In the genomic region with DNA sequence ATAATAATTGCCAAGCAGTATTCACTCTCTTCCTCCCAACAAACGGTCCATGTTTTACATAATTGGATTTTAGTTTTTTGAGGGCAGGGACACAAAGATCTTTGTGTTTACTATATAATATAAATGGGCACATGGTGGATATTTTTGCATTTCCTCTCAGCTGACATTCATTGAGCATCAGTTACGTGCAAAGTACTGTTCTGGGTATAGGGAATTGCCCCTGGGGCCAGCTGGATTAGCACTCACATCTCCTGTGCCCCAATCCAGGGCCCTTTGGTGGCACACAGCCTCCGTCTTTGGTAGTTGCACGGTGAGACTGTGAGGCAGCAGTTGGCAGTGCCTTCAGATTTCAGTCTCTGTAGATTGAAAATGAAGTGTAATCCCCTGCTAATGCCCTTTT, we compare ENCODE assay signal across 10 cellular contexts. TPM values are rescaled to one million over a fixed set of nuclear protein-coding genes. Genes with fewer than 3 reads are reported as not detected.
A peak's percentile ranks its signal among the peaks of the same experiment; 100 is the strongest.
DNase-seq lines count a peak whose midpoint lies in the region; ATAC-seq, FAIRE-seq and TF ChIP-seq lines count a peak whose summit lies in the region.
"Had no signal": no experiment of that assay in that cellular context is flagged by ENCODE, and none has a peak within 500 bp of the region (broad histone marks: within the 10 kb centered on the region; RNA-seq: fewer than 3 reads in every experiment).

No MANE protein-coding gene starts in this region.

- H3K4me1 Mint-ChIP-seq in CD4-positive, alpha-beta memory T cell: peaks cover 29 to 45% (median 37%) of the 10 kb centered on the region in 4 donors
- H3K4me1 Mint-ChIP-seq in HFFc6 (ENCODE audit: low read depth): peaks cover 14% of the 10 kb centered on the region
- H3K4me1 Mint-ChIP-seq in natural killer cell treated with Interleukin-12 subunit alpha and Interleukin-12 subunit beta and Interleukin-15 and Interleukin-18, amount 100 ng/mL, for 72 hours (ENCODE audit: low read depth in 2 of 2): peaks cover 30 to 48% of the 10 kb centered on the region in 2 donors

- peak overlapping the region; percentile 53 for H3K4me2 ChIP-seq in GM12878 (ENCODE audit: control insufficient read depth, insufficient read depth)

- H3K27me3 Mint-ChIP-seq in CD4-positive, alpha-beta memory T cell: peaks cover 0 to 6% of the 10 kb centered on the region in 2 donors
- H3K27me3 Mint-ChIP-seq in HFFc6 (ENCODE audit: insufficient read depth): peaks cover under 1% of the 10 kb centered on the region; the same call in 1 of the 2 replicates
- peaks cover 4 to 8% of the 10 kb centered on the region in 2 donors for H3K27me3 Mint-ChIP-seq in natural killer cell treated with Interleukin-12 subunit alpha and Interleukin-12 subunit beta and Interleukin-15 and Interleukin-18, amount 100 ng/mL, for 72 hours

- CTCF ChIA-PET in CD4-positive, alpha-beta memory T cell (lab: Charles Lee; ENCODE audit: partially characterized antibody): interaction anchor here (1.1 to 12.1 kb wide), 6 partner anchors 9 to 557 kb away, joined by 4 to 99 read pairs (median 6); no protein-coding TSS in a partner anchor
- CTCF ChIA-PET in GM12878 (lab: Yijun Ruan, JAX): interaction anchor here (0.8 to 16.4 kb wide), 11 partner anchors 9 to 559 kb away, joined by 3 to 157 read pairs (median 11); a partner anchor contains a TSS

- H3K27ac Mint-ChIP-seq in CD4-positive, alpha-beta memory T cell: peak overlapping the region in 6 of 7 donors; percentile 16 to 85 (median 68)
- H3K27ac Mint-ChIP-seq in HFFc6: no peak overlapping the region
- H3K27ac Mint-ChIP-seq in natural killer cell treated with Interleukin-12 subunit alpha and Interleukin-12 subunit beta and Interleukin-15 and Interleukin-18, amount 100 ng/mL, for 72 hours: peak overlapping the region; percentile 4 to 38

- SMC1A ChIA-PET in GM12878 (lab: Charles Lee; ENCODE audit: uncharacterized antibody, unreplicated experiment): interaction anchor here (1.0 to 5.3 kb wide), 17 partner anchors 8 to 559 kb away, joined by 3 to 31 read pairs (median 5); a partner anchor contains a TSS

- peaks cover 0 to 5% of the 10 kb centered on the region in 2 donors for H3K36me3 Mint-ChIP-seq in CD4-positive, alpha-beta memory T cell
- H3K36me3 Mint-ChIP-seq in HFFc6 (ENCODE audit: low read depth): no peaks in the 10 kb centered on the region
- no peaks in the 10 kb centered on the region for H3K36me3 Mint-ChIP-seq in natural killer cell treated with Interleukin-12 subunit alpha and Interleukin-12 subunit beta and Interleukin-15 and Interleukin-18, amount 100 ng/mL, for 72 hours

- RAD21 ChIA-PET in GM12878 (lab: Charles Lee; ENCODE audit: unreplicated experiment): interaction anchor here (0.8 to 3.2 kb wide), 10 partner anchors 8 to 202 kb away, joined by 3 to 21 read pairs (median 10); a partner anchor contains a TSS

- no peak overlapping the region for H3K4me3 ChIP-seq in CD4-positive, alpha-beta memory T cell (ENCODE audit: low read length in 2 of 2)
- peak overlapping the region; percentile 86 for H3K4me3 ChIP-seq in GM12878

- POLR2A ChIA-PET in CD4-positive, alpha-beta memory T cell (lab: Charles Lee; ENCODE audit: partially characterized antibody): interaction anchor here (1.0 to 2.8 kb wide), 3 partner anchors 185 to 847 kb away, joined by 3 to 15 read pairs (median 4); a partner anchor contains a TSS
- POLR2A ChIA-PET in GM12878 (lab: Charles Lee): interaction anchor here (0.7 to 2.1 kb wide), 9 partner anchors 10 to 557 kb away, joined by 3 to 5 read pairs (median 3); a partner anchor contains a TSS

- TF ChIP-seq RAD21 in GM12878 (IDR thresholded peaks at IDR 0.05; ENCODE audit: insufficient read depth, low read depth, low read length): no peak

- peaks cover 0 to 1% (median 0%) of the 10 kb centered on the region in 8 donors for H3K9me3 Mint-ChIP-seq in CD4-positive, alpha-beta memory T cell
- no peaks in the 10 kb centered on the region for H3K9me3 Mint-ChIP-seq in HFFc6
- H3K9me3 Mint-ChIP-seq in natural killer cell treated with Interleukin-12 subunit alpha and Interleukin-12 subunit beta and Interleukin-15 and Interleukin-18, amount 100 ng/mL, for 72 hours: no peaks in the 10 kb centered on the region

- H3K27ac ChIP-seq in CD4-positive, alpha-beta memory T cell (ENCODE audit: low read depth, low read length): no peak overlapping the region
- H3K27ac ChIP-seq in GM12878 (ENCODE audit: control insufficient read depth, insufficient read depth): no peak overlapping the region
- H3K27ac ChIP-seq: SK-N-MC had no signal

- in situ Hi-C loops in GM12878 (cut with MboI): loop anchor here (5.0 kb wide), 2 partner anchors 49 to 204 kb away; no protein-coding TSS in a partner anchor

- no peak for DNase-seq in CD4-positive, alpha-beta memory T cell
- DNase-seq in HFFc6: no peak
- no peak for DNase-seq in GM12878 (ENCODE audit: low read depth, low spot score)
- no peak for DNase-seq in natural killer cell treated with Interleukin-12 subunit alpha and Interleukin-12 subunit beta and Interleukin-15 and Interleukin-18, amount 100 ng/mL, for 72 hours (ENCODE audit: low spot score)
- DNase-seq in NCI-H2107 treated with DMSO at 0.1 percent for 48 hours (lab: John Stamatoyannopoulos, UW; ENCODE audit: unreplicated experiment): no peak
- DNase-seq: activated CD8-positive, alpha-beta memory T cell treated with anti-CD3 and anti-CD28 coated beads, Interleukin-2, amount 50 U/mL, for 4 hours had no signal

- TF ChIP-seq CTCF in HFFc6 (IDR thresholded peaks at IDR 0.05) (no peak), GM12878 (IDR thresholded peaks at IDR 0.05 in 2 of 3, conservative IDR thresholded peaks at IDR 0.05 in 1 of 3; ENCODE audit: control insufficient read depth in 2 of 3, extremely low read depth in 1 of 3, insufficient read depth in 1 of 3, low read depth in 3 of 3, low read length in 3 of 3) (no peak)

- no peak overlapping the region for H3K9ac ChIP-seq in GM12878 (ENCODE audit: control insufficient read depth, insufficient read depth, low read length)

- BruUV-seq in GM12878 (replicated peaks; lab: Mats Ljungman, UMichigan): no TSS peak

- intact Hi-C loops in CD4-positive, alpha-beta memory T cell (cut with micrococcal nuclease): loop anchor here (2.0 kb wide), 1 partner anchor 727 kb away; no protein-coding TSS in a partner anchor
- intact Hi-C loops in GM12878 (cut with micrococcal nuclease; ENCODE audit: unreplicated experiment): loop anchor here (2.0 to 5.0 kb wide), 2 partner anchors 89 to 185 kb away; a partner anchor contains a TSS

- H2AFZ ChIP-seq in GM12878 (ENCODE audit: control insufficient read depth, low read depth, low read length): no peak overlapping the region

- H3K4me1 ChIP-seq in CD4-positive, alpha-beta memory T cell (ENCODE audit: insufficient read depth, low read length): peaks cover 21% of the 10 kb centered on the region
- H3K4me1 ChIP-seq in GM12878 (ENCODE audit: control insufficient read depth, insufficient read depth, low read length): peaks cover 3% of the 10 kb centered on the region; the same call in 1 of the 2 replicates

- no peak for TF ChIP-seq POLR2A in GM12878 (IDR thresholded peaks at IDR 0.05; ENCODE audit: low read depth, low read length)

- no peak for ATAC-seq in GM12878
- ATAC-seq in natural killer cell treated with Interleukin-12 subunit alpha and Interleukin-12 subunit beta and Interleukin-15 and Interleukin-18, amount 100 ng/mL, for 72 hours: no peak
- ATAC-seq in HG03432 (IDR thresholded peaks at IDR 0.05; ENCODE audit: unreplicated experiment): no peak
- no peak for ATAC-seq in GM21717 (IDR thresholded peaks at IDR 0.05; ENCODE audit: unreplicated experiment)

- H3K9me3 ChIP-seq in CD4-positive, alpha-beta memory T cell (ENCODE audit: control insufficient read depth in 1 of 2, low read length in 2 of 2): no peaks in the 10 kb centered on the region
- H3K9me3 ChIP-seq in GM12878 (replicated peaks; ENCODE audit: control insufficient read depth, insufficient read depth, low read length): no peaks in the 10 kb centered on the region

- H3K36me3 ChIP-seq in CD4-positive, alpha-beta memory T cell (ENCODE audit: insufficient read depth, low read length): no peaks in the 10 kb centered on the region
- no peaks in the 10 kb centered on the region for H3K36me3 ChIP-seq in GM12878 (ENCODE audit: control insufficient read depth in 2 of 2, insufficient read depth in 2 of 2, low read length in 1 of 2)

- WGBS in GM12878 (ENCODE audit: insufficient coverage, insufficient replicate concordance, low lambda C conversion rate, missing lambda C conversion rate): 48% methylated on average over 4 of the region's 4 CpGs

- H3K79me2 ChIP-seq in GM12878 (ENCODE audit: control insufficient read depth, insufficient read depth, low read length): peaks cover 14% of the 10 kb centered on the region

- H4K20me1 ChIP-seq in GM12878 (ENCODE audit: control insufficient read depth, insufficient read depth): no peaks in the 10 kb centered on the region; the same call in 1 of the 2 replicates

- no peak for TF ChIP-seq EP300 in GM12878 (IDR thresholded peaks at IDR 0.05; ENCODE audit: borderline replicate concordance in 1 of 2, control insufficient read depth in 1 of 2, low read depth in 2 of 2, low read length in 2 of 2)

- no peaks in the 10 kb centered on the region for H3K27me3 ChIP-seq in CD4-positive, alpha-beta memory T cell (ENCODE audit: insufficient read depth, low read length)
- H3K27me3 ChIP-seq in GM12878 (replicated peaks in 1 of 2; ENCODE audit: control insufficient read depth in 2 of 2, insufficient read depth in 2 of 2, low read length in 1 of 2): no peaks in the 10 kb centered on the region; a peak in 1 of 4 replicates

- FAIRE-seq in GM12878 (lab: Jason Lieb, UNC): no peak
- FAIRE-seq: H1 had no signal

- peak overlapping the region; percentile 76 to 91 (median 86) for H3K4me3 Mint-ChIP-seq in CD4-positive, alpha-beta memory T cell
- H3K4me3 Mint-ChIP-seq in HFFc6: peak overlapping the region; percentile 91; the same call in 1 of the 2 replicates
- H3K4me3 Mint-ChIP-seq in natural killer cell treated with Interleukin-12 subunit alpha and Interleukin-12 subunit beta and Interleukin-15 and Interleukin-18, amount 100 ng/mL, for 72 hours: peak overlapping the region; percentile 65

RNA-seq across cellular contexts. Expression of a gene that starts 1.6 kb away (rescaled TPM):
- 10 to 100 TPM; 12.7 to 13.6 TPM for total RNA-seq in CD4-positive, alpha-beta memory T cell
- polyA plus RNA-seq in CD4-positive, alpha-beta memory T cell: 10 to 100 TPM in 1 of 2 donors, 1 to 10 TPM in 1; 5.6 to 10.1 TPM
- total RNA-seq in HFFc6 (2021; fragmentation: NEBNext Ultra II Directional; extraction: Animal tissue kit (Norgen Biotek cat#: 25700)): 10 to 100 TPM in 2 of 6 experiments, 1 to 10 TPM in 4; 8.2 to 10.5 (median 9.0) TPM
- 44.4 and 45.0 TPM in 2 replicates for total RNA-seq in GM12878 (2013; cell fraction: nucleolus; rRNA removed)
- total RNA-seq in GM12878 (2014; rRNA removed) (16.2 and 18.6 TPM in 2 replicates), GM12878 (2014; rRNA removed; fragmentation: Illumina TruSeq; extraction: Trizol) (21.5 and 22.2 TPM in 2 replicates), GM12878 (2021) (16.2 and 17.9 TPM in 2 replicates)
- 6.9 TPM for polyA plus RNA-seq in GM12878 (2011; ENCODE audit: low read depth)
- polyA plus RNA-seq in GM12878 (2011; rRNA removed) (26.4 and 36.3 TPM in 2 replicates), GM12878 (2014; fragmentation: Illumina TruSeq; extraction: Trizol) (20.4 and 26.2 TPM in 2 replicates), GM12878 (2014; fragmentation: Nextera tagmentation; extraction: Ambion mirVana) (1 to 10 TPM; 5.7 to 8.3 TPM), GM12878 (2014; rRNA removed) (13.0 and 16.2 TPM in 2 replicates), GM12878 (2016; fragmentation: Nextera tagmentation; extraction: Ambion mirVana) (10 to 100 TPM; 14.9 to 16.1 TPM)
- polyA plus RNA-seq in GM12878 (2011; cell fraction: cytosol; rRNA removed): 12.2 and 13.4 TPM in 2 replicates
- 22.2 and 22.6 TPM in 2 replicates for polyA plus RNA-seq in GM12878 (2011; cell fraction: nucleus; rRNA removed)
- polyA plus RNA-seq in GM12878 (2012): 7.7 and 10.2 TPM in 2 replicates
- polyA minus RNA-seq in GM12878 (2011; rRNA and poly(A)+ RNA removed): 23.5 and 27.9 TPM in 2 replicates
- polyA minus RNA-seq in GM12878 (2011; cell fraction: cytosol; rRNA and poly(A)+ RNA removed): 6.8 and 10.0 TPM in 2 replicates
- polyA minus RNA-seq in GM12878 (2011; cell fraction: nucleus; rRNA and poly(A)+ RNA removed): 11.4 and 18.4 TPM in 2 replicates
- total RNA-seq in natural killer cell treated with Interleukin-12 subunit alpha and Interleukin-12 subunit beta and Interleukin-15 and Interleukin-18, amount 100 ng/mL, for 72 hours: 10 to 100 TPM in 1 of 2 donors, 1 to 10 TPM in 1; 4.5 to 10.3 TPM
